12 cellular contexts compared by ENCODE assay signal in genomic region chr1:222310830-222311229, GRCh38.
DNase-seq lines count a peak whose midpoint lies in the region; ATAC-seq and TF ChIP-seq lines count a peak whose summit lies in the region.
"Had no signal": no experiment of that assay in that cellular context is flagged by ENCODE, and none has a peak within 500 bp of the region (broad histone marks: within the 10 kb centered on the region; RNA-seq: fewer than 3 reads in every experiment).

No MANE protein-coding gene starts in this region.

- peak; percentile 18 for DNase-seq in activated T-cell treated with anti-CD3 and anti-CD28 coated beads, Interleukin-2, amount 50 U/mL, for 1 hour
- no peak for DNase-seq in activated T-cell treated with anti-CD3 and anti-CD28 coated beads, Interleukin-2, amount 50 U/mL, for 48 hours
- DNase-seq in glutamatergic neuron: peak; percentile 38
- DNase-seq in left lung: no peak
- DNase-seq in tibial artery: no peak
- no peak for DNase-seq in activated gamma-delta T cell (lab: John Stamatoyannopoulos, UW)
- DNase-seq: stimulated activated CD4-positive, alpha-beta T cell treated with anti-CD3 and anti-CD28 coated beads, Interleukin-2, amount 100 ng/mL, for 24 hours had no signal

- H3K4me3 ChIP-seq in skeletal muscle satellite cell (ENCODE audit: low read length): no peak overlapping the region
- H3K4me3 ChIP-seq in left lung: no peak overlapping the region
- H3K4me3 ChIP-seq in tibial artery: no peak overlapping the region
- H3K4me3 ChIP-seq: thoracic aorta had no signal

- TF ChIP-seq CTCF in glutamatergic neuron (IDR thresholded peaks at IDR 0.05; ENCODE audit: partially characterized antibody, unreplicated experiment) (no peak), left lung (IDR thresholded peaks at IDR 0.05) (no peak), tibial artery (IDR thresholded peaks at IDR 0.05) (no peak)

- H3K9ac ChIP-seq in skeletal muscle satellite cell (ENCODE audit: low read depth, low read length): peak overlapping the region; percentile 57

- H3K27ac Mint-ChIP-seq in glutamatergic neuron (ENCODE audit: unreplicated experiment): no peak overlapping the region

- H3K4me1 ChIP-seq in skeletal muscle satellite cell (ENCODE audit: control insufficient read depth, insufficient read depth, low read length) (peaks cover 10% of the 10 kb centered on the region), left lung (no peaks in the 10 kb centered on the region), tibial artery (no peaks in the 10 kb centered on the region)

- peaks cover 10% of the 10 kb centered on the region for H3K4me1 Mint-ChIP-seq in glutamatergic neuron (ENCODE audit: low read depth, unreplicated experiment)

- H3K27me3 Mint-ChIP-seq in glutamatergic neuron (ENCODE audit: unreplicated experiment): no peaks in the 10 kb centered on the region

- no peak overlapping the region for H3K4me3 Mint-ChIP-seq in glutamatergic neuron (ENCODE audit: unreplicated experiment)
- H3K4me3 Mint-ChIP-seq: nephron had no signal

- no peaks in the 10 kb centered on the region for H3K9me3 Mint-ChIP-seq in glutamatergic neuron (ENCODE audit: unreplicated experiment)
- H3K9me3 Mint-ChIP-seq: nephron had no signal

- H3K27me3 ChIP-seq in skeletal muscle satellite cell (ENCODE audit: control insufficient read depth, insufficient read depth, low read length): no peaks in the 10 kb centered on the region
- no peaks in the 10 kb centered on the region for H3K27me3 ChIP-seq in left lung
- H3K27me3 ChIP-seq in tibial artery: no peaks in the 10 kb centered on the region

- H3K4me2 ChIP-seq in skeletal muscle satellite cell (ENCODE audit: low read length): peak overlapping the region; percentile 43

- no peak for ATAC-seq in left lung

- H3K9me3 ChIP-seq in skeletal muscle satellite cell (replicated peaks; ENCODE audit: low read length) (no peaks in the 10 kb centered on the region), left lung (no peaks in the 10 kb centered on the region), tibial artery (no peaks in the 10 kb centered on the region)
- H3K9me3 ChIP-seq: thoracic aorta had no signal

- intact Hi-C loops in left lung (cut with DNase I) (no loop called here), tibial artery (cut with DNase I; ENCODE audit: low total_unique reads) (no loop called here)

- H3K27ac ChIP-seq in left lung (no peak overlapping the region), tibial artery (no peak overlapping the region)
- H3K27ac ChIP-seq: HL-60, thoracic aorta had no signal

- H3K36me3 ChIP-seq in skeletal muscle satellite cell (ENCODE audit: insufficient read depth, low read length): no peaks in the 10 kb centered on the region
- H3K36me3 ChIP-seq in left lung: no peaks in the 10 kb centered on the region
- H3K36me3 ChIP-seq in tibial artery: no peaks in the 10 kb centered on the region
- H3K36me3 ChIP-seq: thoracic aorta had no signal

- no peaks in the 10 kb centered on the region for H3K36me3 Mint-ChIP-seq in glutamatergic neuron (ENCODE audit: unreplicated experiment)

TF ChIP-seq in PFSK-1, 5 proteins besides CTCF, POLR2A, EP300 and RAD21:
- TF ChIP-seq FOXP2 (optimal IDR thresholded peaks at IDR 0.05; ENCODE audit: borderline replicate concordance, extremely low read depth, extremely low read length, insufficient read depth) (peak; percentile 46), TAF1 (IDR thresholded peaks at IDR 0.05; ENCODE audit: borderline replicate concordance, insufficient read depth, low read length) (no peak)

Comparison
In these comparisons a context has a peak if more than half of its experiments do, and no peak if none do; other contexts are left out.
1. DNase-seq: peak in activated T-cell treated with anti-CD3 and anti-CD28 coated beads, Interleukin-2, amount 50 U/mL, for 1 hour (single experiment) and glutamatergic neuron (single experiment); none in activated T-cell treated with anti-CD3 and anti-CD28 coated beads, Interleukin-2, amount 50 U/mL, for 48 hours (0 of 2), left lung (0 of 2), tibial artery (0 of 2) and activated gamma-delta T cell (single experiment).